Comparison of ENCODE assay signal across 8 cellular contexts in the genomic region with DNA sequence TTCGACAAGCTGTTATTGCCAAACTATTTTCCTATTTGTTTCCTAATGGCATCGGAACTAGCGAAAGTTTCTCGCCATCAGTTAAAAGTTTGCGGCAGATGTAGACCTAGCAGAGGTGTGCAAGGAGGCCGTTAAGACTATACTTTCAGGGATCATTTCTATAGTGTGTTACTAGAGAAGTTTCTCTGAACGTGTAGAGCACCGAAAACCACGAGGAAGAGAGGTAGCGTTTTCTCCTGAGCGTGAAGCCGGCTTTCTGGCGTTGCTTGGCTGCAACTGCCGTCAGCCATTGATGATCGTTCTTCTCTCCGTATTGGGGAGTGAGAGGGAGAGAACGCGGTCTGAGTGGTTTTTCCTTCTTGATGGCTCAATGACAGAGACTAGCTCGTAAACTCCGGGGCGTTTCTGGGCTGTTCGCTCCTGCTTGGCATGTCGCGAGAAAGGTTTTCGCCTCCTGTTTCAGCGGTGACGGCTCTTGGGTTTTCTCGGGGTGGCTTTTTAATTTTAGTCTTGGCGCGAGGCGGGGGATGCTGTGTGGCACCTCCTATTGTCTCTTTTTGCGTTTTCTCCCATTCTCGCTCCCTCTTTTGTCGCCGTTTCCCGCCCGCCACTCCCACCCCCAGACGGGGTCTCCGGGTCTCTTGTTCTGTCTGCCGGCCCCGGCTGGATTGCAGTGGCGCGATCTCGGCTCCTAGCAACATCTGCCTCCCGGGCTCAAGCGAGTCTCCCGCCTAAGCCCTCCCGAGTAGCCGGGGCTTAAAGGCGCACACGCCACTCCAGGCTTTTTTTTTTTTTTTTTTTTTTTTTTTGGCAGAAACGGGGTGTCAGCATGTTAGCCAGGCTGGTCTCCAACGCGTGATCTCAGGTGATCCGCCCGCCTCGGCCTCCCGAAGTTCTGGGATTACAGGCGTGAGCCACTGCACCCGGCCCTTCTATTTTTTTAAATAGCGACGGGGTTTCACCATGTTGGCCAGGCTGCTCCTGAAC. TPM values are rescaled to one million over a fixed set of nuclear protein-coding genes. Genes with fewer than 3 reads are reported as not detected.
DNase-seq lines count a peak whose midpoint lies in the region; ATAC-seq and TF ChIP-seq lines count a peak whose summit lies in the region.
"Not testable (repeated sequence)": the region's sequence is repeated elsewhere in the genome, so short reads cannot be mapped to it uniquely, and the experiment has no call there.

No MANE protein-coding gene starts in this region.

- not testable (repeated sequence) for H3K27me3 ChIP-seq in left lung

- peak overlapping the region in 1 of 2 donors; percentile 66 for H3K27ac ChIP-seq in left lung
- H3K27ac ChIP-seq in skin epidermis, result peak overlapping the region in 11 of 21 experiments; percentile 46 to 76 (median 71)

- not testable (repeated sequence) for H3K27ac Mint-ChIP-seq in activated CD4-positive, alpha-beta T cell treated with anti-CD3 and anti-CD28 coated beads for 36 hours; central memory CD8-positive, alpha-beta T cell (ENCODE audit: low read depth)

- H3K4me1 ChIP-seq in left lung, result not testable (repeated sequence)

- H3K36me3 Mint-ChIP-seq in activated CD4-positive, alpha-beta T cell treated with anti-CD3 and anti-CD28 coated beads for 36 hours (ENCODE audit: low read depth); central memory CD8-positive, alpha-beta T cell (ENCODE audit: insufficient read depth): not testable (repeated sequence)

- H3K4me3 Mint-ChIP-seq in activated CD4-positive, alpha-beta T cell treated with anti-CD3 and anti-CD28 coated beads for 36 hours; central memory CD8-positive, alpha-beta T cell: not testable (repeated sequence)

- not testable (repeated sequence) for H3K4me3 ChIP-seq in left lung, skin epidermis

- H3K36me3 ChIP-seq in left lung, result not testable (repeated sequence)

- not testable (repeated sequence) for DNase-seq in activated CD4-positive, alpha-beta T cell treated with anti-CD3 and anti-CD28 coated beads for 36 hours; left lung
- DNase-seq in central memory CD8-positive, alpha-beta T cell (ENCODE audit: low spot score in 2 of 2), result peak in 1 of 2 donors; percentile 88

- H3K27me3 Mint-ChIP-seq in activated CD4-positive, alpha-beta T cell treated with anti-CD3 and anti-CD28 coated beads for 36 hours; central memory CD8-positive, alpha-beta T cell: not testable (repeated sequence)

- not testable (repeated sequence) for H3K4me1 Mint-ChIP-seq in activated CD4-positive, alpha-beta T cell treated with anti-CD3 and anti-CD28 coated beads for 36 hours; central memory CD8-positive, alpha-beta T cell

- POLR2A ChIA-PET in activated CD4-positive, alpha-beta T cell treated with anti-CD3 and anti-CD28 coated beads for 36 hours (lab: Charles Lee), result not testable (repeated sequence)

- peak; percentile 31 for ATAC-seq in GM18502 (IDR thresholded peaks at IDR 0.05; ENCODE audit: poor library complexity, unreplicated experiment)
- peak; percentile 32 for ATAC-seq in GM21423 (IDR thresholded peaks at IDR 0.05; ENCODE audit: unreplicated experiment)
- peak; percentile 31 for ATAC-seq in HG02852 (IDR thresholded peaks at IDR 0.05; ENCODE audit: unreplicated experiment)
- ATAC-seq in HG03378 (IDR thresholded peaks at IDR 0.05; ENCODE audit: unreplicated experiment), result peak; percentile 25
- ATAC-seq in activated CD4-positive, alpha-beta T cell treated with anti-CD3 and anti-CD28 coated beads for 36 hours, result peak; percentile 66
- ATAC-seq in central memory CD8-positive, alpha-beta T cell (replicated peaks; ENCODE audit: extremely low read depth, poor library complexity, severe bottlenecking), result peak; percentile 44
- ATAC-seq in left lung, result peak; percentile 22

- CTCF ChIA-PET in activated CD4-positive, alpha-beta T cell treated with anti-CD3 and anti-CD28 coated beads for 36 hours (lab: Charles Lee), result not testable (repeated sequence)

- not testable (repeated sequence) for TF ChIP-seq CTCF in left lung (IDR thresholded peaks at IDR 0.05)

- intact Hi-C loops in activated CD4-positive, alpha-beta T cell treated with anti-CD3 and anti-CD28 coated beads for 36 hours (cut with DNase I, micrococcal nuclease); left lung (cut with DNase I): not testable (repeated sequence)

- H3K9me3 Mint-ChIP-seq in activated CD4-positive, alpha-beta T cell treated with anti-CD3 and anti-CD28 coated beads for 36 hours (ENCODE audit: low read depth); central memory CD8-positive, alpha-beta T cell: not testable (repeated sequence)

- not testable (repeated sequence) for H3K9me3 ChIP-seq in left lung

RNA-seq across cellular contexts. Expression of a gene that starts 49.0 kb away (rescaled TPM):
- 1 to 10 TPM; 6.8 to 8.2 TPM for total RNA-seq in activated CD4-positive, alpha-beta T cell treated with anti-CD3 and anti-CD28 coated beads for 36 hours
- 10 to 100 TPM; 43.3 to 49.1 TPM for total RNA-seq in left lung

Comparison
In these comparisons a context has a peak if more than half of its experiments do, and no peak if none do; other contexts are left out.
1. RNA of a gene that starts 49.0 kb away (total RNA-seq): 43.3 to 49.1 TPM in left lung; 6.8 to 8.2 TPM in activated CD4-positive, alpha-beta T cell treated with anti-CD3 and anti-CD28 coated beads for 36 hours; every median in the first group is over 4 times any median in the second.
2. Peak in every context shown above with its lines, with median percentiles within 50 percentile points of each other: ATAC-seq.